Comparison of ENCODE assay signal across 19 cellular contexts in genomic region chr21:39776589-39776988, GRCh38. TPM values are rescaled to one million over a fixed set of nuclear protein-coding genes. Genes with fewer than 3 reads are reported as not detected.
DNase-seq lines count a peak whose midpoint lies in the region; ATAC-seq and TF ChIP-seq lines count a peak whose summit lies in the region.
"Had no signal": no experiment of that assay in that cellular context is flagged by ENCODE, and none has a peak within 500 bp of the region (broad histone marks: within the 10 kb centered on the region; RNA-seq: fewer than 3 reads in every experiment).

No MANE protein-coding gene starts in this region.

- no peaks in the 10 kb centered on the region for H3K9me3 Mint-ChIP-seq in glutamatergic neuron (ENCODE audit: unreplicated experiment)
- H3K9me3 Mint-ChIP-seq: GM23338 had no signal

- no peak for ATAC-seq in GM21619 (IDR thresholded peaks at IDR 0.05; ENCODE audit: unreplicated experiment)
- ATAC-seq: GM23338, HCT116, K562 had no signal

- no peaks in the 10 kb centered on the region for H3K36me3 Mint-ChIP-seq in glutamatergic neuron (ENCODE audit: unreplicated experiment)

- H3K9me3 ChIP-seq in adipocyte (ENCODE audit: control insufficient read depth, low read length): no peaks in the 10 kb centered on the region
- H3K9me3 ChIP-seq: BLaER1 had no signal

- H3K4me1 ChIP-seq in adipocyte (ENCODE audit: control insufficient read depth, insufficient read depth, low read length): no peaks in the 10 kb centered on the region
- H3K4me1 ChIP-seq: BLaER1 had no signal

- no peaks in the 10 kb centered on the region for H3K27me3 Mint-ChIP-seq in glutamatergic neuron (ENCODE audit: unreplicated experiment)
- H3K27me3 Mint-ChIP-seq: CD8-positive, alpha-beta memory T cell had no signal

- no peak overlapping the region for H3K4me3 ChIP-seq in adipocyte (ENCODE audit: low read length)
- no peak overlapping the region for H3K4me3 ChIP-seq in retinal pigment epithelial cell (ENCODE audit: low read length)
- H3K4me3 ChIP-seq: BLaER1, GM23338, K562 had no signal

- no peaks in the 10 kb centered on the region for H3K36me3 ChIP-seq in adipocyte (ENCODE audit: control insufficient read depth, insufficient read depth, low read length, severe bottlenecking)
- H3K36me3 ChIP-seq: BLaER1 had no signal

- TF ChIP-seq CTCF in retinal pigment epithelial cell (conservative IDR thresholded peaks at IDR 0.05; ENCODE audit: low read depth, low read length): no peak
- no peak for TF ChIP-seq CTCF in glutamatergic neuron (IDR thresholded peaks at IDR 0.05; ENCODE audit: partially characterized antibody, unreplicated experiment)

- DNase-seq in Daoy (ENCODE audit: low read depth) (peak; percentile 32), adipocyte (ENCODE audit: low read depth) (peak; percentile 51), iris pigment epithelial cell (ENCODE audit: low read depth) (peak; percentile 22), retinal pigment epithelial cell (ENCODE audit: low read depth) (peak; percentile 24), glutamatergic neuron (no peak), erythroblast (lab: John Stamatoyannopoulos, UW) (no peak)
- DNase-seq: CD8-positive, alpha-beta memory T cell; DND-41; GF-D8; NCI-H1048; NCI-H1694; NCI-H2107; NCI-H226; NCI-H524 treated with DMSO at 0.1 percent for 48 hours had no signal

- no peak overlapping the region for H3K27ac Mint-ChIP-seq in glutamatergic neuron (ENCODE audit: unreplicated experiment)
- H3K27ac Mint-ChIP-seq: CD8-positive, alpha-beta memory T cell; GM23338 had no signal

- no peak for TF ChIP-seq POLR2A in erythroblast (IDR thresholded peaks at IDR 0.05; ENCODE audit: low read length)

- no peaks in the 10 kb centered on the region for H3K4me1 Mint-ChIP-seq in glutamatergic neuron (ENCODE audit: low read depth, unreplicated experiment)
- H3K4me1 Mint-ChIP-seq: CD8-positive, alpha-beta memory T cell had no signal

- no peak overlapping the region for H3K9ac ChIP-seq in adipocyte (ENCODE audit: low read length)
- H3K9ac ChIP-seq: BLaER1 had no signal

- peaks cover 9% of the 10 kb centered on the region for H3K27me3 ChIP-seq in adipocyte (replicated peaks; ENCODE audit: control insufficient read depth, insufficient read depth, low read length)
- H3K27me3 ChIP-seq: BLaER1 had no signal

- no peak overlapping the region for H3K4me3 Mint-ChIP-seq in glutamatergic neuron (ENCODE audit: unreplicated experiment)
- H3K4me3 Mint-ChIP-seq: CD8-positive, alpha-beta memory T cell; GM23338 had no signal

RNA-seq across cellular contexts. Expression of gene IGSF5, which starts 31.6 kb away (rescaled TPM):
- total RNA-seq in Daoy (2014; rRNA removed; shearing (Covaris generic)): 0.17 TPM in 1 of 2 replicates, not detected in the other
- not detected for total RNA-seq in glutamatergic neuron (ENCODE audit: unreplicated experiment)
- total RNA-seq: CD8-positive, alpha-beta memory T cell; K562 had no signal

Comparison
In these comparisons a context has a peak if more than half of its experiments do, and no peak if none do; other contexts are left out.
1. DNase-seq: peak in Daoy (single experiment), adipocyte (single experiment), iris pigment epithelial cell (single experiment) and retinal pigment epithelial cell (single experiment); none in glutamatergic neuron (single experiment) and erythroblast (0 of 2).